Comparison of ENCODE assay signal across 10 cellular contexts in the genomic region with DNA sequence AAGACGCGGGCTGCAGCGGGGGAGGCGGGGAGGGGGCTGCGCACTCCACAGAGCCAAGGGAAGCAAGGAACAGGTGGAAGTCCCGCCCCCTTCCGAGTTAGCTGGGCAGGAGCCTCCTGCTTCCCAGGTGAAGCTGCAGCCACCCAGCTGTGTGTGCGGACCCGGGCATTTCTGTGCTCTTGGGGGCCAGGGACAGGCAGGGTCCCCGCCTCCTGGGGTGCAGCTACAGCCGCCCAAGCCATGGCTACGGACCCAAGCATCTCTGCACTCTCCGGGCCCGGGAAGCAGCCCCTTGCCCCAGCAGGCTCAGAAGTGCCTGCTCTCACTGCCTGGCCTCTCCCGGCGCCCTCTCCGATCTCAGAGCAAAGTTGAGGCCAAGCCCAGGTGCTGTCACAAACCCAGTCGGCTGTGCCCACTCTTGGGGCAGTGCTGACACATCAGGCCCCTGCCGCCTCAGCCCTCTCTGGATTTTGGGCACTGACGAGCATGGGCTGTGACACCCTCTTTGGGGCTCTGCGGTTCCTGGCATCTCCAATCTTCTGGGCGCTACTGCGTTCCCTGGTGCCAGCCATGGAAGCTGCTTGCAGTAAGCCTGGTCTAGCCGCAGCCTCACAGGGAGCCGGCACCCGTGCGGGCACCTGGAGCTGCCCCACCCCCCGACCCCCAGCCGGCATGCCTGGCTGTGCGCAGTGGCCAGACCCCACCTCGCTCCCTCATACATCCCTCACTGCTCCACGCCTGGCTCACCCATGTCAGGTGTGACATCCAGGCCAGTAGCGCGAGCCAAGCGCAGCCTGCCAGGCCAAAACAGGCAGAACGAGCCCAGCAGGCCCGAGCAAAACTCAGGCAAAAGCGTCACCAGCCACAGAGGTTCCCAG. TPM values are rescaled to one million over a fixed set of nuclear protein-coding genes. Genes with fewer than 3 reads are reported as not detected.
DNase-seq lines count a peak whose midpoint lies in the region; ATAC-seq and TF ChIP-seq lines count a peak whose summit lies in the region.
"Had no signal": no experiment of that assay in that cellular context is flagged by ENCODE, and none has a peak within 500 bp of the region (broad histone marks: within the 10 kb centered on the region; RNA-seq: fewer than 3 reads in every experiment).

No MANE protein-coding gene starts in this region.

- H3K4me1 ChIP-seq in duodenal mucosa (ENCODE audit: control insufficient read depth in 1 of 2, insufficient read depth in 2 of 2, low read length in 2 of 2) (peaks cover 0 to 5% of the 10 kb centered on the region in 2 donors), transverse colon (no peaks in the 10 kb centered on the region)

- DNase-seq in NCI-H2107 treated with DMSO at 0.1 percent for 48 hours (lab: John Stamatoyannopoulos, UW; ENCODE audit: unreplicated experiment), result peak; percentile 17
- DNase-seq in lower leg skin (ENCODE audit: low spot score in 2 of 2), result peak; percentile 56 to 89
- DNase-seq in transverse colon, result peak; percentile 32
- no peak for DNase-seq in NOMO-1 treated with DMSO at 0.1 percent for 48 hours (lab: John Stamatoyannopoulos, UW; ENCODE audit: unreplicated experiment)
- DNase-seq in cerebellar nuclear complex (lab: John Stamatoyannopoulos, UW), result no peak
- DNase-seq: stimulated activated CD4-positive, alpha-beta T cell treated with anti-CD3 and anti-CD28 coated beads, Interleukin-12 subunit alpha, Interleukin-12 subunit beta, amount 100 ng/mL, for 4 hours had no signal

- TF ChIP-seq POLR2A in lower leg skin (IDR thresholded peaks at IDR 0.05) (no peak), transverse colon (IDR thresholded peaks at IDR 0.05) (no peak)

- no peak for ATAC-seq in HG03135 (IDR thresholded peaks at IDR 0.05; ENCODE audit: unreplicated experiment)
- no peak for ATAC-seq in GM21528 (IDR thresholded peaks at IDR 0.05; ENCODE audit: low FRiP score, unreplicated experiment)
- ATAC-seq: activated naive CD4-positive, alpha-beta T cell treated with anti-CD3 and anti-CD28 coated beads, Interleukin-2, amount 50 U/mL, for 72 hours had no signal

- H3K9me3 ChIP-seq in duodenal mucosa (ENCODE audit: control insufficient read depth in 1 of 2, low read length in 2 of 2) (no peaks in the 10 kb centered on the region), transverse colon (no peaks in the 10 kb centered on the region)

- TF ChIP-seq CTCF in lower leg skin (IDR thresholded peaks at IDR 0.05) (no peak), transverse colon (IDR thresholded peaks at IDR 0.05) (no peak)

- no peaks in the 10 kb centered on the region for H3K36me3 ChIP-seq in duodenal mucosa (ENCODE audit: control insufficient read depth in 1 of 2, insufficient read depth in 2 of 2, low read length in 2 of 2)
- no peaks in the 10 kb centered on the region for H3K36me3 ChIP-seq in transverse colon

- no peak overlapping the region for H3K9ac ChIP-seq in duodenal mucosa (ENCODE audit: low read depth in 1 of 2, low read length in 2 of 2)

- H3K4me3 ChIP-seq in duodenal mucosa (ENCODE audit: low read depth in 1 of 2, low read length in 2 of 2) (peak overlapping the region; percentile 53 to 65), lower leg skin (ENCODE audit: low read depth, poor library complexity, severe bottlenecking) (no peak overlapping the region), transverse colon (peak overlapping the region in 3 of 4 donors; percentile 22 to 27 (median 23))

- intact Hi-C loops in lower leg skin (cut with DNase I; ENCODE audit: low total_unique reads), result no loop called here
- intact Hi-C loops in transverse colon (cut with DNase I; ENCODE audit: low total_unique reads), result no loop called here

- in situ Hi-C loops in transverse colon (cut with MboI; ENCODE audit: low pct_ligation_motif_present in 1 of 4, low pct_unique_long_range_greater_than_20kb in 1 of 4, low sequenced_read_pairs in 3 of 4), result no loop called here

- TF ChIP-seq EP300 in transverse colon (IDR thresholded peaks at IDR 0.05; ENCODE audit: low read depth), result no peak

- H3K27me3 ChIP-seq in duodenal mucosa (ENCODE audit: control insufficient read depth in 1 of 2, insufficient read depth in 2 of 2, low read length in 2 of 2) (no peaks in the 10 kb centered on the region), transverse colon (no peaks in the 10 kb centered on the region)

- 12 to 35% methylated on average over 34 of the region's 38 CpGs for WGBS in lower leg skin, 2 donors
- WGBS in transverse colon (ENCODE audit: low coverage in 1 of 2), 2 donors, result 17 to 29% methylated on average over 6 to 19 of the region's 38 CpGs

- H3K27ac ChIP-seq in duodenal mucosa (ENCODE audit: low read depth, low read length), result no peak overlapping the region
- H3K27ac ChIP-seq in transverse colon, result peak overlapping the region in 1 of 4 donors; percentile 24

RNA-seq across cellular contexts. Expression of gene MGAT4C, which starts 8.5 kb away (rescaled TPM):
- under 1 TPM in 3 of 4 donors, not detected in 1; 0.04 to 0.23 (median 0.05) TPM for total RNA-seq in lower leg skin
- total RNA-seq in transverse colon, result under 1 TPM in 3 of 4 donors, not detected in 1; 0.14 to 0.75 (median 0.16) TPM
- total RNA-seq: activated naive CD4-positive, alpha-beta T cell treated with anti-CD3 and anti-CD28 coated beads, Interleukin-2, amount 50 U/mL, for 72 hours had no signal

Comparison
In these comparisons a context has a peak if more than half of its experiments do, and no peak if none do; other contexts are left out.
1. DNase-seq: peak in NCI-H2107 treated with DMSO at 0.1 percent for 48 hours (single experiment), lower leg skin (2 of 2) and transverse colon (single experiment); none in NOMO-1 treated with DMSO at 0.1 percent for 48 hours (single experiment) and cerebellar nuclear complex (0 of 2).